13 cellular contexts compared by ENCODE assay signal in genomic region chr1:27379564-27380132, GRCh38. TPM values are rescaled to one million over a fixed set of nuclear protein-coding genes. Genes with fewer than 3 reads are reported as not detected.
DNase-seq lines count a peak whose midpoint lies in the region; ATAC-seq and TF ChIP-seq lines count a peak whose summit lies in the region.
"Had no signal": no experiment of that assay in that cellular context is flagged by ENCODE, and none has a peak within 500 bp of the region (broad histone marks: within the 10 kb centered on the region; RNA-seq: fewer than 3 reads in every experiment).

No MANE protein-coding gene starts in this region.

- peak overlapping the region; percentile 57 for H2AK5ac ChIP-seq in neuronal stem cell (ENCODE audit: low read depth, low read length)

- H3K23ac ChIP-seq in neuronal stem cell (ENCODE audit: low read depth, low read length, poor library complexity) = peak overlapping the region; percentile 37

- H3K18ac ChIP-seq in neuronal stem cell (ENCODE audit: low read length) = peak overlapping the region; percentile 26

- TF ChIP-seq CTCF in HCT116 (IDR thresholded peaks at IDR 0.05 in 2 of 3, conservative IDR thresholded peaks at IDR 0.05 in 1 of 3; ENCODE audit: borderline replicate concordance in 1 of 3, insufficient read depth in 1 of 3, low read depth in 2 of 3, low read length in 2 of 3) (no peak), endodermal cell (conservative IDR thresholded peaks at IDR 0.05) (no peak), GM20000 (IDR thresholded peaks at IDR 0.05; ENCODE audit: extremely low read depth, missing control alignments) (no peak)

- H3K14ac ChIP-seq in neuronal stem cell (ENCODE audit: low read length) = no peak overlapping the region

- no peak overlapping the region for H3K27ac Mint-ChIP-seq in endodermal cell

- no peaks in the 10 kb centered on the region for H3K4me1 Mint-ChIP-seq in endodermal cell

- no peak overlapping the region for H3K4me3 ChIP-seq in HCT116 (replicated peaks in 1 of 2; ENCODE audit: low read depth in 1 of 2, low read length in 2 of 2)
- no peak overlapping the region for H3K4me3 ChIP-seq in endodermal cell (ENCODE audit: low read length)
- H3K4me3 ChIP-seq in neuronal stem cell (ENCODE audit: low read length in 2 of 2) = no peak overlapping the region

- no peak overlapping the region for H4K8ac ChIP-seq in neuronal stem cell (ENCODE audit: low read depth, low read length)

- H2BK5ac ChIP-seq in neuronal stem cell (ENCODE audit: low read length) = no peak overlapping the region

- CTCF ChIA-PET in HCT116 (lab: Charles Lee) = interaction anchor here (1.3 kb wide), 1 partner anchor 79 kb away, joined by 4 read pairs; no protein-coding TSS in a partner anchor

- no peaks in the 10 kb centered on the region for H3K36me3 Mint-ChIP-seq in endodermal cell (ENCODE audit: low read depth)

- TF ChIP-seq RAD21 in HCT116 (IDR thresholded peaks at IDR 0.05; ENCODE audit: low read depth) = no peak

- H3K4me2 ChIP-seq in HCT116 (ENCODE audit: low read length) = peak overlapping the region; percentile 51; the same call in 1 of the 2 replicates
- no peak overlapping the region for H3K4me2 ChIP-seq in neuronal stem cell (ENCODE audit: insufficient read depth, low read length, poor library complexity, severe bottlenecking)

- RAD21 ChIA-PET in HCT116 (lab: Charles Lee; ENCODE audit: low non-redundant PET in 1 of 2, low total read pairs in 2 of 2, uncharacterized antibody in 2 of 2, unreplicated experiment in 2 of 2) = no interaction called here

- no peak overlapping the region; the same call in 1 of the 2 replicates for H3K27ac ChIP-seq in HCT116 (ENCODE audit: low read depth, low read length)
- H3K27ac ChIP-seq in endodermal cell (ENCODE audit: low read depth, low read length) = no peak overlapping the region
- H3K27ac ChIP-seq in neuronal stem cell (replicated peaks; ENCODE audit: low read length) = no peak overlapping the region
- H3K27ac ChIP-seq: HL-60 had no signal

- H3K36me3 ChIP-seq in HCT116 (ENCODE audit: control insufficient read depth in 1 of 2, insufficient read depth in 2 of 2, low read length in 2 of 2) (no peaks in the 10 kb centered on the region), endodermal cell (ENCODE audit: control insufficient read depth, insufficient read depth, low read length) (no peaks in the 10 kb centered on the region), neuronal stem cell (replicated peaks in 1 of 2; ENCODE audit: control insufficient read depth in 2 of 2, insufficient read depth in 2 of 2, low read length in 2 of 2) (no peaks in the 10 kb centered on the region)

- H3K27me3 ChIP-seq in HCT116 (ENCODE audit: insufficient read depth, low read length) (no peaks in the 10 kb centered on the region), endodermal cell (ENCODE audit: control insufficient read depth, insufficient read depth, low read length, poor library complexity, severe bottlenecking) (peaks cover 21% of the 10 kb centered on the region), neuronal stem cell (ENCODE audit: control insufficient read depth in 3 of 3, insufficient read depth in 3 of 3, low read depth in 1 of 3, low read length in 3 of 3) (peaks cover 0 to 43% (median 19%) of the 10 kb centered on the region in 3 experiments)

- no peaks in the 10 kb centered on the region for H3K79me1 ChIP-seq in neuronal stem cell (ENCODE audit: low read depth, low read length)

- H3K9me3 ChIP-seq in HCT116 (ENCODE audit: control insufficient read depth in 1 of 2, insufficient read depth in 1 of 2, low read depth in 1 of 2, low read length in 2 of 2) (no peaks in the 10 kb centered on the region), endodermal cell (ENCODE audit: control insufficient read depth, low read length) (no peaks in the 10 kb centered on the region), neuronal stem cell (replicated peaks in 1 of 2; ENCODE audit: control insufficient read depth in 2 of 2, insufficient read depth in 1 of 2, low read depth in 1 of 2, low read length in 2 of 2) (no peaks in the 10 kb centered on the region)

- no peaks in the 10 kb centered on the region for H3K9me2 ChIP-seq in HCT116 (ENCODE audit: insufficient read depth)

- no peaks in the 10 kb centered on the region for H3K79me2 ChIP-seq in HCT116 (ENCODE audit: insufficient read depth, low read length)

- intact Hi-C loops in HCT116 (cut with micrococcal nuclease) = no loop called here

- H3K9ac ChIP-seq in HCT116 (ENCODE audit: low read length) = no peak overlapping the region
- H3K9ac ChIP-seq in endodermal cell (ENCODE audit: extremely low read depth, low read length, poor library complexity, severe bottlenecking) = no peak overlapping the region
- no peak overlapping the region for H3K9ac ChIP-seq in neuronal stem cell (ENCODE audit: low read depth, low read length, poor library complexity)

- no peak overlapping the region for H2BK120ac ChIP-seq in neuronal stem cell (ENCODE audit: low read depth, low read length)

- BruUV-seq in HCT116 (replicated peaks; lab: Mats Ljungman, UMichigan) = no TSS peak

- ATAC-seq in HCT116 (no peak), GM19351 (IDR thresholded peaks at IDR 0.05; ENCODE audit: unreplicated experiment) (no peak)

- H3K4ac ChIP-seq in neuronal stem cell (ENCODE audit: low read length) = no peak overlapping the region

- TF ChIP-seq POLR2A in HCT116 (IDR thresholded peaks at IDR 0.05; ENCODE audit: borderline replicate concordance, extremely low read depth, insufficient read depth, insufficient read length) = no peak

- H2BK12ac ChIP-seq in neuronal stem cell (ENCODE audit: low read length) = peak overlapping the region; percentile 11

- H2AFZ ChIP-seq in HCT116 (ENCODE audit: low read depth, low read length, poor library complexity, severe bottlenecking) = no peak overlapping the region
- H2AFZ ChIP-seq in neuronal stem cell (ENCODE audit: low read length) = peak overlapping the region; percentile 21

- DNase-seq in HCT116 (ENCODE audit: low read depth, low spot score) = no peak
- DNase-seq in NCI-H345 treated with DMSO at 0.1 percent for 48 hours (lab: John Stamatoyannopoulos, UW; ENCODE audit: unreplicated experiment) = peak; percentile 54
- peak; percentile 48 for DNase-seq in endodermal cell
- no peak for DNase-seq in neuronal stem cell (ENCODE audit: low spot score)
- no peak for DNase-seq in activated CD4-positive, alpha-beta T cell treated with anti-CD3 and anti-CD28 coated beads for 4 hours
- DNase-seq in DMS79 treated with DMSO at 0.1 percent for 48 hours (lab: John Stamatoyannopoulos, UW) = no peak
- DNase-seq in GM20000 (ENCODE audit: low spot score) = no peak
- DNase-seq: NCI-H187 treated with DMSO at 0.1 percent for 48 hours, NCI-H524 treated with DMSO at 0.1 percent for 48 hours, SHP77 treated with DMSO at 0.1 percent for 48 hours had no signal

- POLR2A ChIA-PET in HCT116 (lab: Charles Lee) = no interaction called here

- H3K4me1 ChIP-seq in HCT116 (ENCODE audit: control insufficient read depth in 1 of 2, insufficient read depth in 2 of 2, low read length in 2 of 2) (peaks cover 11 to 50% of the 10 kb centered on the region in 2 experiments), endodermal cell (ENCODE audit: control insufficient read depth, insufficient read depth, low read length) (no peaks in the 10 kb centered on the region), neuronal stem cell (ENCODE audit: control insufficient read depth in 2 of 2, insufficient read depth in 1 of 2, low read depth in 1 of 2, low read length in 2 of 2) (peaks cover 0 to 5% of the 10 kb centered on the region in 2 donors)

- H3K27me3 Mint-ChIP-seq in endodermal cell (ENCODE audit: insufficient read depth) = peaks cover 24% of the 10 kb centered on the region

- no peaks in the 10 kb centered on the region for H4K20me1 ChIP-seq in HCT116 (ENCODE audit: insufficient read depth)

- WGBS in endodermal cell (ENCODE audit: insufficient coverage in 1 of 2, insufficient read length in 1 of 2), 2 experiments = 81 to 87% methylated on average over 5 to 12 of the region's 12 CpGs
- no CpG with 5 or more reads among the region's 12 CpGs for WGBS in neuronal stem cell (ENCODE audit: extremely low coverage in 2 of 2, insufficient read length in 2 of 2, insufficient replicate concordance in 1 of 2), 2 donors

- H3K4me3 Mint-ChIP-seq in endodermal cell = no peak overlapping the region

- H4K91ac ChIP-seq in neuronal stem cell (ENCODE audit: low read depth, low read length, poor library complexity) = no peak overlapping the region

- H2BK15ac ChIP-seq in neuronal stem cell (ENCODE audit: low read length) = peak overlapping the region; percentile 11

- no peaks in the 10 kb centered on the region for H3K9me3 Mint-ChIP-seq in endodermal cell

TF ChIP-seq in HCT116, 20 proteins besides CTCF, POLR2A, EP300 and RAD21 (continues in another document):
- TF ChIP-seq CEBPB (IDR thresholded peaks at IDR 0.05; ENCODE audit: low read depth) = no peak
- TF ChIP-seq EGR1 (IDR thresholded peaks at IDR 0.05; ENCODE audit: low read depth) = no peak
- no peak for TF ChIP-seq CBX3 (IDR thresholded peaks at IDR 0.05; ENCODE audit: low read depth)

RNA-seq across cellular contexts. Expression of gene CD164L2, which starts 3.5 kb away (rescaled TPM):
- total RNA-seq in HCT116 (2021; ENCODE audit: unreplicated experiment) = 11.6 TPM
- polyA plus RNA-seq in HCT116 (2012) = 10.4 and 13.0 TPM in 2 replicates
- total RNA-seq in endodermal cell = 1 to 10 TPM; 1.6 to 1.8 TPM
- polyA plus RNA-seq in endodermal cell (2013, experiment 1 of 2) = 1.4 TPM
- polyA plus RNA-seq in endodermal cell (2013, experiment 2 of 2) = 0.83 TPM
- 0.07 TPM for polyA plus RNA-seq in neuronal stem cell (2013, experiment 1 of 2)
- polyA plus RNA-seq in neuronal stem cell (2013, experiment 2 of 2) = 0.10 TPM
- total RNA-seq: OCI-LY7 had no signal

RNA-seq across cellular contexts. Expression of gene FCN3, which starts 5.0 kb away (rescaled TPM):
- total RNA-seq in HCT116 (2021; ENCODE audit: unreplicated experiment) (1.2 TPM), endodermal cell (under 1 TPM in 1 of 2 donors, not detected in 1; 0.26 TPM)
- 0.39 and 0.64 TPM in 2 replicates for polyA plus RNA-seq in HCT116 (2012)
- not detected for polyA plus RNA-seq in endodermal cell (2013, experiment 1 of 2)
- not detected for polyA plus RNA-seq in endodermal cell (2013, experiment 2 of 2)
- not detected for polyA plus RNA-seq in neuronal stem cell (2013, experiment 1 of 2)
- polyA plus RNA-seq in neuronal stem cell (2013, experiment 2 of 2) = not detected
- total RNA-seq: OCI-LY7 had no signal

RNA-seq across cellular contexts. Expression of gene GPR3, which starts 12.8 kb away (rescaled TPM):
- 2.8 TPM for total RNA-seq in HCT116 (2021; ENCODE audit: unreplicated experiment)
- 3.5 and 5.4 TPM in 2 replicates for polyA plus RNA-seq in HCT116 (2012)
- 1 to 10 TPM; 3.5 to 4.1 TPM for total RNA-seq in endodermal cell
- 4.5 TPM for polyA plus RNA-seq in endodermal cell (2013, experiment 1 of 2)
- polyA plus RNA-seq in endodermal cell (2013, experiment 2 of 2) = 4.5 TPM
- polyA plus RNA-seq in neuronal stem cell (2013, experiment 1 of 2) = 7.5 TPM
- polyA plus RNA-seq in neuronal stem cell (2013, experiment 2 of 2) = 7.8 TPM

RNA-seq across cellular contexts. Expression of gene MAP3K6, which starts 12.9 kb away (rescaled TPM):
- total RNA-seq in HCT116 (2021; ENCODE audit: unreplicated experiment) (30.2 TPM), endodermal cell (10 to 100 TPM in 1 of 2 donors, 1 to 10 TPM in 1; 6.6 to 11.5 TPM)
- 26.8 and 30.2 TPM in 2 replicates for polyA plus RNA-seq in HCT116 (2012)
- polyA plus RNA-seq in endodermal cell (2013, experiment 1 of 2) = 14.9 TPM
- 14.3 TPM for polyA plus RNA-seq in endodermal cell (2013, experiment 2 of 2)
- polyA plus RNA-seq in neuronal stem cell (2013, experiment 1 of 2) = 8.4 TPM
- polyA plus RNA-seq in neuronal stem cell (2013, experiment 2 of 2) = 8.3 TPM

RNA-seq across cellular contexts. Expression of gene SYTL1, which starts 37.8 kb away (rescaled TPM):
- total RNA-seq in HCT116 (2021; ENCODE audit: unreplicated experiment) (75.9 TPM), endodermal cell (1 to 10 TPM; 6.7 to 7.5 TPM)
- 85.9 and 88.7 TPM in 2 replicates for polyA plus RNA-seq in HCT116 (2012)
- polyA plus RNA-seq in endodermal cell (2013, experiment 1 of 2) = 3.2 TPM
- polyA plus RNA-seq in endodermal cell (2013, experiment 2 of 2) = 4.9 TPM
- 8.5 TPM for polyA plus RNA-seq in neuronal stem cell (2013, experiment 1 of 2)
- 8.0 TPM for polyA plus RNA-seq in neuronal stem cell (2013, experiment 2 of 2)

Comparison
In these comparisons a context has a peak if more than half of its experiments do, and no peak if none do; other contexts are left out.
1. DNase-seq: peak in NCI-H345 treated with DMSO at 0.1 percent for 48 hours (single experiment) and endodermal cell (single experiment); none in HCT116 (single experiment), neuronal stem cell (single experiment), activated CD4-positive, alpha-beta T cell treated with anti-CD3 and anti-CD28 coated beads for 4 hours (0 of 2), DMS79 treated with DMSO at 0.1 percent for 48 hours (single experiment) and GM20000 (single experiment).